Comparison of ENCODE assay signal across 1 cellular context in genomic region chr22:28044546-28045173, GRCh38.
TF ChIP-seq lines count a peak whose summit lies in the region.

No MANE protein-coding gene starts in this region.

TF ChIP-seq in GM12878, 131 proteins besides CTCF, POLR2A, EP300 and RAD21 (continued from another document):
- TF ChIP-seq CUX1 (IDR thresholded peaks at IDR 0.05; ENCODE audit: insufficient replicate concordance, low read depth, low read length) = peak; percentile 90
- no peak for TF ChIP-seq NKRF (conservative IDR thresholded peaks at IDR 0.05)
- no peak for TF ChIP-seq NR2F1 (conservative IDR thresholded peaks at IDR 0.05)
- no peak for TF ChIP-seq CREM (IDR thresholded peaks at IDR 0.05; ENCODE audit: low read depth)
- no peak for TF ChIP-seq RELA (IDR thresholded peaks at IDR 0.05; ENCODE audit: borderline replicate concordance, partially characterized antibody)
- no peak for TF ChIP-seq HDGF (IDR thresholded peaks at IDR 0.05)
- TF ChIP-seq SRF (IDR thresholded peaks at IDR 0.05; ENCODE audit: low read depth in 2 of 2, low read length in 2 of 2) = 0 out of 4 replicates have a peak, but pooled peaks of 1 of the 2 experiments have one; percentile 29
- no peak for TF ChIP-seq ETV6 (conservative IDR thresholded peaks at IDR 0.05 in 1 of 2, IDR thresholded peaks at IDR 0.05 in 1 of 2; ENCODE audit: borderline replicate concordance in 1 of 2, low read depth in 1 of 2)
- no peak for TF ChIP-seq MYC (IDR thresholded peaks at IDR 0.05; ENCODE audit: insufficient read depth, insufficient read length, insufficient replicate concordance, low read length, severe bottlenecking)
- no peak for TF ChIP-seq ATF7 (IDR thresholded peaks at IDR 0.05; ENCODE audit: low read depth)
- no peak for TF ChIP-seq NFXL1 (IDR thresholded peaks at IDR 0.05; ENCODE audit: borderline replicate concordance)
- 0 out of 2 replicates have a peak, but pooled peaks have one; percentile 23 for TF ChIP-seq DPF2 (IDR thresholded peaks at IDR 0.05)
- TF ChIP-seq KAT2A (conservative IDR thresholded peaks at IDR 0.05; ENCODE audit: control insufficient read depth, low read depth, low read length) = no peak
- no peak for TF ChIP-seq BRCA1 (IDR thresholded peaks at IDR 0.05; ENCODE audit: low read depth, low read length)
- no peak for TF ChIP-seq RFX5 (IDR thresholded peaks at IDR 0.05; ENCODE audit: low read depth, low read length)
- TF ChIP-seq EED (IDR thresholded peaks at IDR 0.05; ENCODE audit: low read depth) = no peak
- TF ChIP-seq STAT3 (IDR thresholded peaks at IDR 0.05; ENCODE audit: low read depth, low read length) = no peak
- no peak for TF ChIP-seq NR2C1 (IDR thresholded peaks at IDR 0.05)
- 0 out of 2 replicates have a peak, but pooled peaks have one; percentile 15 for TF ChIP-seq MTA2 (IDR thresholded peaks at IDR 0.05; ENCODE audit: low read depth)
- TF ChIP-seq SUPT20H (IDR thresholded peaks at IDR 0.05; ENCODE audit: borderline replicate concordance, control insufficient read depth, low read depth, low read length) = no peak
- TF ChIP-seq CEBPZ (IDR thresholded peaks at IDR 0.05; ENCODE audit: low read depth, low read length) = no peak
